ENCODE assay signal across 1 cellular context in the genomic region with DNA sequence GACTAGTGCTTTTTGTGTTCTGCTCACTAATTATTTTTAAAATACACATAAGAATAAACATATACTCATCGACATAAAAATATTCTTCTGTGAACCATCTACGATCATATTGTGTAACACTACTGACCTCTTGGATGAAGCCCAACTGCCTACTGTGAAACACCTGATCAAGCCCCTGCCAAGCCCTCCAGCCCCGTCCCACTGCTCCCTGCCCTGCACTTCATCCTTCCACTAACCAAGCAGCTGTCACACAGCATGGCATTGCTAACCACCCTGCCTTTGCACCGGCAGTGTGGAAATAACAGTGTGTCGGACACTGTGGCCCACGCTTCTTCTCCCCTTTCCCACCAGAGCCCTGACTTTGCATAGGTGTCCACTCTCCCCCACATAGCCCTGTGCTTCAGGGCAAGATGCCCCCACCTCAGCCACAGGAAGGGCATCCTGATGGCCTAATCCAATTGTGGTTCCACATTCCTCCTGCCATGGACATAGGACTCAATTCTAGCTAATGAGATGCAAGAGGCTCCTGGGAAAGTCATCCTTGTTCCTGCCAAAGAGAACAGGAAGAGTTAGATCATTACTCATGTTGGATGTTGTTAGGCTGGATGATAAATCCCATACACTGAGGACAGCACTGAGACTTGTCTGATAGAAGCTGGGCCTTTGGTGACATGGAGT.
A peak's percentile ranks its signal among the peaks of the same experiment; 100 is the strongest.
TF ChIP-seq lines count a peak whose summit lies in the region.

No MANE protein-coding gene starts in this region.

TF ChIP-seq in PFSK-1, 5 proteins besides CTCF, POLR2A, EP300 and RAD21 (continued from another document):
- TF ChIP-seq TAF1 (IDR thresholded peaks at IDR 0.05; ENCODE audit: borderline replicate concordance, insufficient read depth, low read length) (no peak), SIN3A (IDR thresholded peaks at IDR 0.05; ENCODE audit: borderline replicate concordance, insufficient read depth, low read length) (0 out of 2 replicates have a peak, but pooled peaks have one; percentile 30), POLR2AphosphoS5 (IDR thresholded peaks at IDR 0.05; ENCODE audit: low read depth, low read length) (no peak)
- TF ChIP-seq, protein P1, sequence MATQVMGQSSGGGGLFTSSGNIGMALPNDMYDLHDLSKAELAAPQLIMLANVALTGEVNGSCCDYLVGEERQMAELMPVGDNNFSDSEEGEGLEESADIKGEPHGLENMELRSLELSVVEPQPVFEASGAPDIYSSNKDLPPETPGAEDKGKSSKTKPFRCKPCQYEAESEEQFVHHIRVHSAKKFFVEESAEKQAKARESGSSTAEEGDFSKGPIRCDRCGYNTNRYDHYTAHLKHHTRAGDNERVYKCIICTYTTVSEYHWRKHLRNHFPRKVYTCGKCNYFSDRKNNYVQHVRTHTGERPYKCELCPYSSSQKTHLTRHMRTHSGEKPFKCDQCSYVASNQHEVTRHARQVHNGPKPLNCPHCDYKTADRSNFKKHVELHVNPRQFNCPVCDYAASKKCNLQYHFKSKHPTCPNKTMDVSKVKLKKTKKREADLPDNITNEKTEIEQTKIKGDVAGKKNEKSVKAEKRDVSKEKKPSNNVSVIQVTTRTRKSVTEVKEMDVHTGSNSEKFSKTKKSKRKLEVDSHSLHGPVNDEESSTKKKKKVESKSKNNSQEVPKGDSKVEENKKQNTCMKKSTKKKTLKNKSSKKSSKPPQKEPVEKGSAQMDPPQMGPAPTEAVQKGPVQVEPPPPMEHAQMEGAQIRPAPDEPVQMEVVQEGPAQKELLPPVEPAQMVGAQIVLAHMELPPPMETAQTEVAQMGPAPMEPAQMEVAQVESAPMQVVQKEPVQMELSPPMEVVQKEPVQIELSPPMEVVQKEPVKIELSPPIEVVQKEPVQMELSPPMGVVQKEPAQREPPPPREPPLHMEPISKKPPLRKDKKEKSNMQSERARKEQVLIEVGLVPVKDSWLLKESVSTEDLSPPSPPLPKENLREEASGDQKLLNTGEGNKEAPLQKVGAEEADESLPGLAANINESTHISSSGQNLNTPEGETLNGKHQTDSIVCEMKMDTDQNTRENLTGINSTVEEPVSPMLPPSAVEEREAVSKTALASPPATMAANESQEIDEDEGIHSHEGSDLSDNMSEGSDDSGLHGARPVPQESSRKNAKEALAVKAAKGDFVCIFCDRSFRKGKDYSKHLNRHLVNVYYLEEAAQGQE (IDR thresholded peaks at IDR 0.05; ENCODE audit: insufficient read depth in 1 of 2, low read depth in 2 of 2, low read length in 2 of 2): peak in 1 of 2 experiments; percentile 46; a peak in 1 of 4 replicates
